In genomic region chr6:22146581-22147468, GRCh38 we compare ENCODE assay signal across 8 cellular contexts.
DNase-seq lines count a peak whose midpoint lies in the region; ATAC-seq and TF ChIP-seq lines count a peak whose summit lies in the region.

No MANE protein-coding gene starts in this region.

- no peaks in the 10 kb centered on the region for H3K79me2 ChIP-seq in SK-N-SH (ENCODE audit: insufficient read depth)

- peak overlapping the region; percentile 65 for H3K9ac ChIP-seq in SK-N-SH

- H3K4me3 ChIP-seq in SK-N-SH (ENCODE audit: low read depth in 2 of 2, low read length in 1 of 2) = peak overlapping the region; percentile 61 to 75

- no peaks in the 10 kb centered on the region for H4K20me1 ChIP-seq in SK-N-SH (ENCODE audit: insufficient read depth)

- TF ChIP-seq CTCF in SK-N-SH (IDR thresholded peaks at IDR 0.05) = no peak

- TF ChIP-seq EP300 in SK-N-SH (IDR thresholded peaks at IDR 0.05; ENCODE audit: borderline replicate concordance in 1 of 2, low read depth in 1 of 2, low read length in 1 of 2) = no peak

- H3K9me2 ChIP-seq in SK-N-SH = no peaks in the 10 kb centered on the region

- peak overlapping the region; percentile 89 for H3K4me2 ChIP-seq in SK-N-SH

- peak; percentile 32 for DNase-seq in EL
- peak; percentile 40 for DNase-seq in SK-N-SH
- DNase-seq in foreskin melanocyte = peak; percentile 28
- peak; percentile 57 for DNase-seq in sciatic nerve (ENCODE audit: low spot score)
- DNase-seq in LoVo (ENCODE audit: low spot score) = no peak
- DNase-seq in COR-L47 (lab: John Stamatoyannopoulos, UW) = no peak
- DNase-seq in GDM1 (lab: John Stamatoyannopoulos, UW) = no peak

- peak; percentile 7 for ATAC-seq in sciatic nerve
- ATAC-seq in HG02970 (IDR thresholded peaks at IDR 0.05; ENCODE audit: low FRiP score, unreplicated experiment) = no peak

- H3K27me3 ChIP-seq in SK-N-SH (ENCODE audit: insufficient read depth) = no peaks in the 10 kb centered on the region

- peak overlapping the region; percentile 4; the same call in 1 of the 2 replicates for H2AFZ ChIP-seq in SK-N-SH (ENCODE audit: low read depth)

- intact Hi-C loops in sciatic nerve (cut with DNase I) = no loop called here

- POLR2A ChIA-PET in SK-N-SH (lab: Yijun Ruan, JAX) = interaction anchor here (0.7 to 6.0 kb wide), 16 partner anchors 60 to 1515 kb away, joined by 3 to 173 read pairs (median 4); partner anchors contain the start of gene SOX4

- WGBS in SK-N-SH (ENCODE audit: low lambda C conversion rate) = 16% methylated on average over 42 of the region's 42 CpGs

- peak; percentile 31 for TF ChIP-seq RAD21 in SK-N-SH (IDR thresholded peaks at IDR 0.05; ENCODE audit: low read length)

- no peaks in the 10 kb centered on the region for H3K9me3 ChIP-seq in SK-N-SH

- peaks cover 7% of the 10 kb centered on the region for H3F3A ChIP-seq in SK-N-SH (replicated peaks; ENCODE audit: insufficient read depth)

- CTCF ChIA-PET in SK-N-SH (lab: Yijun Ruan, JAX) = interaction anchor here (0.5 to 6.2 kb wide), 11 partner anchors 145 to 1583 kb away, joined by 3 to 64 read pairs (median 4); partner anchors contain the start of gene SOX4

- H3K27ac ChIP-seq in SK-N-SH (ENCODE audit: low read depth in 2 of 2, low read length in 1 of 2) = peak overlapping the region; percentile 61 to 99

- H3K36me3 ChIP-seq in SK-N-SH (replicated peaks in 1 of 2; ENCODE audit: control insufficient read depth in 1 of 2, insufficient read depth in 2 of 2, low read length in 1 of 2) = peaks cover 0 to 3% of the 10 kb centered on the region in 2 experiments

- H3K4me1 ChIP-seq in SK-N-SH (ENCODE audit: control insufficient read depth in 1 of 2, insufficient read depth in 2 of 2, low read depth in 1 of 2, low read length in 1 of 2) = peaks cover 16 to 34% of the 10 kb centered on the region in 2 experiments; a peak in 3 of 4 replicates

TF ChIP-seq in SK-N-SH, 30 proteins besides CTCF, POLR2A, EP300 and RAD21:
- TF ChIP-seq, protein P1, sequence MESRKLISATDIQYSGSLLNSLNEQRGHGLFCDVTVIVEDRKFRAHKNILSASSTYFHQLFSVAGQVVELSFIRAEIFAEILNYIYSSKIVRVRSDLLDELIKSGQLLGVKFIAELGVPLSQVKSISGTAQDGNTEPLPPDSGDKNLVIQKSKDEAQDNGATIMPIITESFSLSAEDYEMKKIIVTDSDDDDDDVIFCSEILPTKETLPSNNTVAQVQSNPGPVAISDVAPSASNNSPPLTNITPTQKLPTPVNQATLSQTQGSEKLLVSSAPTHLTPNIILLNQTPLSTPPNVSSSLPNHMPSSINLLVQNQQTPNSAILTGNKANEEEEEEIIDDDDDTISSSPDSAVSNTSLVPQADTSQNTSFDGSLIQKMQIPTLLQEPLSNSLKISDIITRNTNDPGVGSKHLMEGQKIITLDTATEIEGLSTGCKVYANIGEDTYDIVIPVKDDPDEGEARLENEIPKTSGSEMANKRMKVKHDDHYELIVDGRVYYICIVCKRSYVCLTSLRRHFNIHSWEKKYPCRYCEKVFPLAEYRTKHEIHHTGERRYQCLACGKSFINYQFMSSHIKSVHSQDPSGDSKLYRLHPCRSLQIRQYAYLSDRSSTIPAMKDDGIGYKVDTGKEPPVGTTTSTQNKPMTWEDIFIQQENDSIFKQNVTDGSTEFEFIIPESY (IDR thresholded peaks at IDR 0.05; ENCODE audit: borderline replicate concordance, low read depth) = no peak
- TF ChIP-seq SMC3 (IDR thresholded peaks at IDR 0.05; ENCODE audit: low read depth, low read length) (no peak; the same call in 1 of the 2 replicates), FOXM1 (IDR thresholded peaks at IDR 0.05; ENCODE audit: low read depth) (no peak), MEF2A (IDR thresholded peaks at IDR 0.05; ENCODE audit: borderline replicate concordance, low read depth) (no peak), FOXJ3 (CRISPR knock-in tag; IDR thresholded peaks at IDR 0.05) (peak; percentile 48; the same call in 1 of the 2 replicates), TCF12 (IDR thresholded peaks at IDR 0.05) (no peak), NRF1 (IDR thresholded peaks at IDR 0.05; ENCODE audit: low read depth, low read length) (no peak), MXI1 (IDR thresholded peaks at IDR 0.05; ENCODE audit: low read depth, low read length) (peak; percentile 48; the same call in 1 of the 2 replicates), EZH2phosphoT487 (IDR thresholded peaks at IDR 0.05; ENCODE audit: borderline replicate concordance, low read depth) (no peak)
- TF ChIP-seq, protein P2, sequence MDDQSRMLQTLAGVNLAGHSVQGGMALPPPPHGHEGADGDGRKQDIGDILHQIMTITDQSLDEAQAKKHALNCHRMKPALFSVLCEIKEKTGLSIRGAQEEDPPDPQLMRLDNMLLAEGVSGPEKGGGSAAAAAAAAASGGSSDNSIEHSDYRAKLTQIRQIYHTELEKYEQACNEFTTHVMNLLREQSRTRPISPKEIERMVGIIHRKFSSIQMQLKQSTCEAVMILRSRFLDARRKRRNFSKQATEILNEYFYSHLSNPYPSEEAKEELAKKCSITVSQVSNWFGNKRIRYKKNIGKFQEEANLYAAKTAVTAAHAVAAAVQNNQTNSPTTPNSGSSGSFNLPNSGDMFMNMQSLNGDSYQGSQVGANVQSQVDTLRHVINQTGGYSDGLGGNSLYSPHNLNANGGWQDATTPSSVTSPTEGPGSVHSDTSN (IDR thresholded peaks at IDR 0.05) = no peak
- TF ChIP-seq, protein P3, sequence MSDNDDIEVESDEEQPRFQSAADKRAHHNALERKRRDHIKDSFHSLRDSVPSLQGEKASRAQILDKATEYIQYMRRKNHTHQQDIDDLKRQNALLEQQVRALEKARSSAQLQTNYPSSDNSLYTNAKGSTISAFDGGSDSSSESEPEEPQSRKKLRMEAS (IDR thresholded peaks at IDR 0.05; ENCODE audit: low read depth) = peak; percentile 56

Comparison
In these comparisons a context has a peak if more than half of its experiments do, and no peak if none do; other contexts are left out.
1. DNase-seq: peak in EL (single experiment), SK-N-SH (single experiment), foreskin melanocyte (single experiment) and sciatic nerve (single experiment); none in LoVo (single experiment), COR-L47 (single experiment) and GDM1 (single experiment).